Comparison of ENCODE assay signal across 36 cellular contexts in genomic region chr12:28513983-28514382, GRCh38.
"Had no signal": no experiment of that assay in that cellular context is flagged by ENCODE, and none has a peak within 500 bp of the region (broad histone marks: within the 10 kb centered on the region; RNA-seq: fewer than 3 reads in every experiment).

No MANE protein-coding gene starts in this region.

- H3K9me3 Mint-ChIP-seq: activated T-helper 17 cell treated with anti-CD3 and anti-CD28 coated beads, Interleukin-2, amount 50 U/mL, for 72 hours had no signal

- H3K27ac ChIP-seq: adrenal gland, body of pancreas, colonic mucosa, dorsolateral prefrontal cortex, esophagus muscularis mucosa, gastroesophageal sphincter, heart right ventricle, WERI-Rb-1 had no signal

- H3K4me1 ChIP-seq: adrenal gland, colonic mucosa, gastroesophageal sphincter, heart right ventricle had no signal

- H3K4me3 Mint-ChIP-seq: activated B cell treated with CpG ODN at 0.5 μM for 24 hours; activated CD8-positive, alpha-beta T cell treated with anti-CD3 and anti-CD28 coated beads for 36 hours; activated naive CD4-positive, alpha-beta T cell treated with anti-CD3 and anti-CD28 coated beads for 36 hours; activated naive CD4-positive, alpha-beta T cell treated with anti-CD3 and anti-CD28 coated beads, Interleukin-2, amount 50 U/mL, for 24 hours; activated naive CD8-positive, alpha-beta T cell treated with anti-CD3 and anti-CD28 coated beads for 36 hours; activated naive CD8-positive, alpha-beta T cell treated with anti-CD3 and anti-CD28 coated beads, Interleukin-2, amount 50 U/mL, for 24 hours; activated T-cell treated with anti-CD3 and anti-CD28 coated beads, Interleukin-2, amount 50 U/mL, for 4 hours; activated T-helper 17 cell treated with anti-CD3 and anti-CD28 coated beads, Interleukin-2, amount 50 U/mL, for 72 hours; dendritic cell treated with granulocyte-macrophage colony-stimulating factor and Interleukin-4, amounts not matched to agents 40 ng/mL and 50 ng/mL, for 4 days; endodermal cell; T-cell; T-helper 1 cell treated with Interleukin-12 subunit alpha and Interleukin-12 subunit beta and Interleukin-4 antibody, amounts not matched to agents 30 μg/mL and 1 μg/mL, for 36 hours; T-helper 2 cell treated with Interferon-gamma antibody and Interleukin-4, amounts not matched to agents 5 μg/mL and 100 μg/mL, for 36 hours had no signal

- ATAC-seq: activated CD4-positive, CD25-positive, alpha-beta regulatory T cell treated with anti-CD3 and anti-CD28 coated beads, Interleukin-2, amount 50 U/mL, for 24 hours; activated CD8-positive, alpha-beta T cell treated with anti-CD3 and anti-CD28 coated beads for 36 hours; activated naive CD8-positive, alpha-beta T cell treated with anti-CD3 and anti-CD28 coated beads, Interleukin-2, amount 50 U/mL, for 24 hours; activated T-cell treated with anti-CD3 and anti-CD28 coated beads, Interleukin-2, amount 50 U/mL, for 4 hours; activated T-helper 17 cell treated with anti-CD3 and anti-CD28 coated beads, Interleukin-2, amount 50 U/mL, for 72 hours; body of pancreas; gastroesophageal sphincter; heart right ventricle; T-cell had no signal

- H3K27ac Mint-ChIP-seq: activated B cell treated with CpG ODN at 0.5 μM for 24 hours; activated CD8-positive, alpha-beta T cell treated with anti-CD3 and anti-CD28 coated beads for 36 hours; activated naive CD4-positive, alpha-beta T cell treated with anti-CD3 and anti-CD28 coated beads for 36 hours; activated naive CD8-positive, alpha-beta T cell treated with anti-CD3 and anti-CD28 coated beads for 36 hours; activated naive CD8-positive, alpha-beta T cell treated with anti-CD3 and anti-CD28 coated beads, Interleukin-2, amount 50 U/mL, for 24 hours; activated T-helper 17 cell treated with anti-CD3 and anti-CD28 coated beads, Interleukin-2, amount 50 U/mL, for 72 hours; dendritic cell treated with granulocyte-macrophage colony-stimulating factor and Interleukin-4, amounts not matched to agents 40 ng/mL and 50 ng/mL, for 4 days; endodermal cell; T-cell; T-helper 1 cell treated with Interleukin-12 subunit alpha and Interleukin-12 subunit beta and Interleukin-4 antibody, amounts not matched to agents 30 μg/mL and 1 μg/mL, for 36 hours; T-helper 2 cell treated with Interferon-gamma antibody and Interleukin-4, amounts not matched to agents 5 μg/mL and 100 μg/mL, for 36 hours had no signal

- H3K4me3 ChIP-seq: adrenal gland, body of pancreas, colonic mucosa, dorsolateral prefrontal cortex, esophagus muscularis mucosa, gastroesophageal sphincter, heart right ventricle had no signal

- H3K4me1 Mint-ChIP-seq: activated B cell treated with CpG ODN at 0.5 μM for 24 hours; activated naive CD4-positive, alpha-beta T cell treated with anti-CD3 and anti-CD28 coated beads, Interleukin-2, amount 50 U/mL, for 24 hours; activated naive CD8-positive, alpha-beta T cell treated with anti-CD3 and anti-CD28 coated beads for 36 hours; activated naive CD8-positive, alpha-beta T cell treated with anti-CD3 and anti-CD28 coated beads, Interleukin-2, amount 50 U/mL, for 24 hours; activated T-helper 17 cell treated with anti-CD3 and anti-CD28 coated beads, Interleukin-2, amount 50 U/mL, for 72 hours had no signal

- H3K9me3 ChIP-seq: adrenal gland, body of pancreas, colonic mucosa, esophagus muscularis mucosa, gastroesophageal sphincter had no signal

- H3K27me3 ChIP-seq: adrenal gland, body of pancreas, colonic mucosa, dorsolateral prefrontal cortex, esophagus muscularis mucosa, gastroesophageal sphincter, heart right ventricle had no signal

- DNase-seq: activated B cell treated with CpG ODN at 0.5 μM for 24 hours; activated CD4-positive, alpha-beta T cell treated with anti-CD3 and anti-CD28 coated beads for 48 hours; activated CD4-positive, alpha-beta T cell treated with anti-CD3 and anti-CD28 coated beads, Interleukin-2, amount 50 U/mL, for 1 hour; activated CD4-positive, alpha-beta T cell treated with anti-CD3 and anti-CD28 coated beads, Interleukin-2, amount 50 U/mL, for 48 hours; activated CD8-positive, alpha-beta memory T cell treated with anti-CD3 and anti-CD28 coated beads for 24 hours; activated CD8-positive, alpha-beta T cell treated with anti-CD3 and anti-CD28 coated beads for 36 hours; activated effector memory CD4-positive, alpha-beta T cell treated with Interleukin-2 at 50 U/mL for 16 hours; activated gamma-delta T cell treated with Interleukin-2 at 50 U/mL for 16 hours; activated naive CD4-positive, alpha-beta T cell treated with anti-CD3 and anti-CD28 coated beads for 36 hours; activated naive CD8-positive, alpha-beta T cell treated with anti-CD3 and anti-CD28 coated beads for 36 hours; activated naive CD8-positive, alpha-beta T cell treated with anti-CD3 and anti-CD28 coated beads, Interleukin-2, amount 50 U/mL, for 24 hours; activated T-cell treated with anti-CD3 and anti-CD28 coated beads, Interleukin-2, amount 50 U/mL, for 4 hours; adrenal gland; amygdala; aorta; body of pancreas; caudate nucleus; cerebellar nuclear complex; colonic mucosa; dorsolateral prefrontal cortex; effector memory CD4-positive, alpha-beta T cell; endodermal cell; erythroblast; foreskin melanocyte; heart right ventricle; T-cell; T1000; WERI-Rb-1 had no signal

- H3K36me3 ChIP-seq: adrenal gland, colonic mucosa, esophagus muscularis mucosa, gastroesophageal sphincter, heart right ventricle, WERI-Rb-1 had no signal
